Comparison of ENCODE assay signal across 24 cellular contexts in the genomic region with DNA sequence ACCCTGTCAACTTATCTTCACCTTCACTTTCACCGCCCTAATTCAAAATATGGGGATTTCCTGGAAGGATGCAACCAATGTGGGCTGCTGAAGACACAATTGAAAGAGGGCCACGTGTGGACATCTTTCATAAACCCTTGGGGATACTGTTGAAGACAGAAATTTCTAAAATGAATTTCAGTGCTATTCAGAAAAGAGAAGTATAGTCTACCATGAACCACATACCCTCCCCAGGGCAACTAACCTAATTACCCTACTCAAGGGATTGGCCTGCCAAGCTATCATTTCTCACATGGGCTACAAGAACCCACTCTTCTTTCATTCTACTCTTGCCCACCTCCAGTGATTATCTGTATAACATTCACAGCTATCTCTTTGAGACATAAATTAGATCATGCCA.
DNase-seq lines count a peak whose midpoint lies in the region; ATAC-seq and TF ChIP-seq lines count a peak whose summit lies in the region.
"Had no signal": no experiment of that assay in that cellular context is flagged by ENCODE, and none has a peak within 500 bp of the region (broad histone marks: within the 10 kb centered on the region; RNA-seq: fewer than 3 reads in every experiment).

No MANE protein-coding gene starts in this region.

- H3K9me3 Mint-ChIP-seq in memory B cell = no peaks in the 10 kb centered on the region
- H3K9me3 Mint-ChIP-seq in stimulated activated memory B cell treated with anti-CD40 and anti-IgM and Interleukin-4, amounts not matched to agents 10 μg/mL and 1 μg/mL and 100 μg/mL, for 72 hours = no peaks in the 10 kb centered on the region
- no peaks in the 10 kb centered on the region for H3K9me3 Mint-ChIP-seq in naive thymus-derived CD4-positive, alpha-beta T cell
- H3K9me3 Mint-ChIP-seq: CD4-positive, alpha-beta memory T cell; CD8-positive, alpha-beta memory T cell had no signal

- no peak overlapping the region for H3K27ac Mint-ChIP-seq in memory B cell
- no peak overlapping the region for H3K27ac Mint-ChIP-seq in stimulated activated memory B cell treated with anti-CD40 and anti-IgM and Interleukin-4, amounts not matched to agents 10 μg/mL and 1 μg/mL and 100 μg/mL, for 72 hours
- no peak overlapping the region for H3K27ac Mint-ChIP-seq in naive thymus-derived CD4-positive, alpha-beta T cell
- H3K27ac Mint-ChIP-seq: CD14-positive monocyte; CD4-positive, alpha-beta memory T cell; CD4-positive, CD25-positive, alpha-beta regulatory T cell; CD8-positive, alpha-beta memory T cell had no signal

- no peak for TF ChIP-seq CTCF in coronary artery (IDR thresholded peaks at IDR 0.05)

- peak overlapping the region; percentile 6 to 67 (median 36); a peak in 17 of 22 replicates for H3K4me2 ChIP-seq in BLaER1 treated with 17β-estradiol and CSF1 and Interleukin-3, amounts not matched to agents 10 nM and 100 nM

- H3K27me3 ChIP-seq in BLaER1 treated with 17β-estradiol and CSF1 and Interleukin-3, amounts not matched to agents 10 nM and 100 nM = no peaks in the 10 kb centered on the region
- H3K27me3 ChIP-seq in naive thymus-derived CD4-positive, alpha-beta T cell (ENCODE audit: control insufficient read depth in 2 of 2, insufficient read depth in 2 of 2, low read length in 2 of 2) = peaks cover 0 to 6% of the 10 kb centered on the region in 2 donors
- H3K27me3 ChIP-seq: BE2C had no signal

- H3K4me3 ChIP-seq in BLaER1 treated with 17β-estradiol and CSF1 and Interleukin-3, amounts not matched to agents 10 nM and 100 nM = no peak overlapping the region
- no peak overlapping the region for H3K4me3 ChIP-seq in naive thymus-derived CD4-positive, alpha-beta T cell (ENCODE audit: low read length)
- no peak overlapping the region for H3K4me3 ChIP-seq in coronary artery
- H3K4me3 ChIP-seq: GM12878 had no signal

- H3K9ac ChIP-seq in BLaER1 treated with 17β-estradiol and CSF1 and Interleukin-3, amounts not matched to agents 10 nM and 100 nM = no peak overlapping the region

- no peaks in the 10 kb centered on the region for H3K36me3 Mint-ChIP-seq in memory B cell
- H3K36me3 Mint-ChIP-seq in stimulated activated memory B cell treated with anti-CD40 and anti-IgM and Interleukin-4, amounts not matched to agents 10 μg/mL and 1 μg/mL and 100 μg/mL, for 72 hours = no peaks in the 10 kb centered on the region
- H3K36me3 Mint-ChIP-seq in naive thymus-derived CD4-positive, alpha-beta T cell = no peaks in the 10 kb centered on the region
- H3K36me3 Mint-ChIP-seq: CD14-positive monocyte; CD4-positive, alpha-beta memory T cell; CD4-positive, CD25-positive, alpha-beta regulatory T cell had no signal

- DNase-seq in memory B cell (ENCODE audit: low spot score in 2 of 2) (no peak), coronary artery (ENCODE audit: low spot score) (no peak)
- no peak for DNase-seq in naive thymus-derived CD4-positive, alpha-beta T cell
- DNase-seq: 8988T; ACHN; BE2C; C1 segment of cervical spinal cord; CD4-positive, alpha-beta memory T cell; CD4-positive, CD25-positive, alpha-beta regulatory T cell; CD8-positive, alpha-beta memory T cell; COR-L47; DMS 273 treated with DMSO at 0.1 percent for 48 hours; DMS153; DMS53; DMS79; DND-41; EL; GDM1 had no signal

- H4K20me1 ChIP-seq in BLaER1 treated with 17β-estradiol and CSF1 and Interleukin-3, amounts not matched to agents 10 nM and 100 nM = no peaks in the 10 kb centered on the region

- POLR2A ChIA-PET in naive thymus-derived CD4-positive, alpha-beta T cell (lab: Charles Lee) = no interaction called here

- H3K36me3 ChIP-seq in BLaER1 treated with 17β-estradiol and CSF1 and Interleukin-3, amounts not matched to agents 10 nM and 100 nM = no peaks in the 10 kb centered on the region
- H3K36me3 ChIP-seq in naive thymus-derived CD4-positive, alpha-beta T cell (ENCODE audit: control insufficient read depth in 2 of 3, insufficient read depth in 3 of 3, low read length in 3 of 3) = no peaks in the 10 kb centered on the region
- H3K36me3 ChIP-seq: BE2C had no signal

- intact Hi-C loops in naive thymus-derived CD4-positive, alpha-beta T cell (cut with micrococcal nuclease) = loop anchor here (5.0 to 10.0 kb wide), 2 partner anchors 227 to 410 kb away; partner anchors contain the start of genes PHTF2 (in 2 of the 2) and TMEM60 (in 2 of the 2)

- no peak overlapping the region for H3K27ac ChIP-seq in BLaER1 treated with 17β-estradiol and CSF1 and Interleukin-3, amounts not matched to agents 10 nM and 100 nM
- H3K27ac ChIP-seq in naive thymus-derived CD4-positive, alpha-beta T cell (ENCODE audit: low read depth, low read length) = no peak overlapping the region
- no peak overlapping the region for H3K27ac ChIP-seq in coronary artery

- CTCF ChIA-PET in naive thymus-derived CD4-positive, alpha-beta T cell (lab: Charles Lee) = interaction anchor here (0.6 to 1.2 kb wide), 2 partner anchors 12 to 361 kb away, joined by 3 read pairs; no protein-coding TSS in a partner anchor

- H3K4me1 ChIP-seq in BLaER1 treated with 17β-estradiol and CSF1 and Interleukin-3, amounts not matched to agents 10 nM and 100 nM = peaks cover 22 to 41% (median 32%) of the 10 kb centered on the region in 10 experiments
- H3K4me1 ChIP-seq in naive thymus-derived CD4-positive, alpha-beta T cell (ENCODE audit: control insufficient read depth in 2 of 2, insufficient read depth in 2 of 2, low read length in 2 of 2) = no peaks in the 10 kb centered on the region

- no peaks in the 10 kb centered on the region for H3K27me3 Mint-ChIP-seq in memory B cell
- no peaks in the 10 kb centered on the region for H3K27me3 Mint-ChIP-seq in stimulated activated memory B cell treated with anti-CD40 and anti-IgM and Interleukin-4, amounts not matched to agents 10 μg/mL and 1 μg/mL and 100 μg/mL, for 72 hours
- H3K27me3 Mint-ChIP-seq in naive thymus-derived CD4-positive, alpha-beta T cell = peaks cover 0 to 34% (median 14%) of the 10 kb centered on the region in 5 donors

- H3K9me3 ChIP-seq in BLaER1 treated with 17β-estradiol and CSF1 and Interleukin-3, amounts not matched to agents 10 nM and 100 nM (replicated peaks in 1 of 11) = no peaks in the 10 kb centered on the region
- H3K9me3 ChIP-seq in naive thymus-derived CD4-positive, alpha-beta T cell (ENCODE audit: control insufficient read depth in 2 of 3, low read length in 3 of 3) = no peaks in the 10 kb centered on the region
- H3K9me3 ChIP-seq: BE2C had no signal

- ATAC-seq in memory B cell (ENCODE audit: low read depth) = peak; percentile 16
- peak; percentile 69 for ATAC-seq in stimulated activated memory B cell treated with anti-CD40 and anti-IgM and Interleukin-4, amounts not matched to agents 10 μg/mL and 1 μg/mL and 100 μg/mL, for 72 hours
- no peak for ATAC-seq in naive thymus-derived CD4-positive, alpha-beta T cell
- ATAC-seq in GM19351 (IDR thresholded peaks at IDR 0.05; ENCODE audit: unreplicated experiment) = no peak
- no peak for ATAC-seq in GM21390 (IDR thresholded peaks at IDR 0.05; ENCODE audit: unreplicated experiment)
- ATAC-seq: GM12878 had no signal

- no peaks in the 10 kb centered on the region for H3K4me1 Mint-ChIP-seq in memory B cell
- peaks cover 6% of the 10 kb centered on the region for H3K4me1 Mint-ChIP-seq in stimulated activated memory B cell treated with anti-CD40 and anti-IgM and Interleukin-4, amounts not matched to agents 10 μg/mL and 1 μg/mL and 100 μg/mL, for 72 hours
- peaks cover 0 to 8% (median 5%) of the 10 kb centered on the region in 7 donors for H3K4me1 Mint-ChIP-seq in naive thymus-derived CD4-positive, alpha-beta T cell

- H3K4me3 Mint-ChIP-seq in memory B cell = no peak overlapping the region
- no peak overlapping the region for H3K4me3 Mint-ChIP-seq in stimulated activated memory B cell treated with anti-CD40 and anti-IgM and Interleukin-4, amounts not matched to agents 10 μg/mL and 1 μg/mL and 100 μg/mL, for 72 hours
- no peak overlapping the region for H3K4me3 Mint-ChIP-seq in naive thymus-derived CD4-positive, alpha-beta T cell
- H3K4me3 Mint-ChIP-seq: CD14-positive monocyte; CD4-positive, alpha-beta memory T cell; CD4-positive, CD25-positive, alpha-beta regulatory T cell; CD8-positive, alpha-beta memory T cell had no signal

Comparison
In these comparisons a context has a peak if more than half of its experiments do, and no peak if none do; other contexts are left out.
1. ATAC-seq: peak in memory B cell (single experiment) and stimulated activated memory B cell treated with anti-CD40 and anti-IgM and Interleukin-4, amounts not matched to agents 10 μg/mL and 1 μg/mL and 100 μg/mL, for 72 hours (single experiment); none in naive thymus-derived CD4-positive, alpha-beta T cell (single experiment), GM19351 (single experiment) and GM21390 (single experiment).